8 cellular contexts compared by ENCODE assay signal in genomic region chr17:61583242-61583641, GRCh38. TPM values are rescaled to one million over a fixed set of nuclear protein-coding genes. Genes with fewer than 3 reads are reported as not detected.
A peak's percentile ranks its signal among the peaks of the same experiment; 100 is the strongest.
DNase-seq lines count a peak whose midpoint lies in the region; ATAC-seq and TF ChIP-seq lines count a peak whose summit lies in the region.

No MANE protein-coding gene starts in this region.

- no peak for TF ChIP-seq EP300 in tibial nerve (IDR thresholded peaks at IDR 0.05)

- H3K27ac ChIP-seq in DOHH2 (ENCODE audit: low read depth, low read length) (no peak overlapping the region), IMR-90 (ENCODE audit: insufficient read depth, low read length) (no peak overlapping the region), tibial nerve (no peak overlapping the region)

- no peak overlapping the region for H3K4me3 Mint-ChIP-seq in T-cell
- H3K4me3 Mint-ChIP-seq in activated CD4-positive, alpha-beta memory T cell treated with anti-CD3 and anti-CD28 coated beads for 36 hours = no peak overlapping the region

- CTCF ChIA-PET in IMR-90 (lab: Yijun Ruan, JAX) = interaction anchor here (0.6 to 1.1 kb wide), 5 partner anchors 29 to 253 kb away, joined by 3 to 5 read pairs (median 3); no protein-coding TSS in a partner anchor
- CTCF ChIA-PET in T-cell (lab: Charles Lee) = interaction anchor here in 1 of 2 donors (0.5 to 0.7 kb wide), 3 partner anchors 130 to 863 kb away, joined by 3 read pairs; no protein-coding TSS in a partner anchor
- CTCF ChIA-PET in activated CD4-positive, alpha-beta memory T cell treated with anti-CD3 and anti-CD28 coated beads for 36 hours (lab: Charles Lee) = interaction anchor here (1.0 to 1.2 kb wide), 3 partner anchors 169 to 171 kb away, joined by 3 to 4 read pairs (median 3); no protein-coding TSS in a partner anchor

- H3K79me1 ChIP-seq in IMR-90 (ENCODE audit: low read depth in 1 of 2, low read length in 2 of 2) = no peaks in the 10 kb centered on the region

- no peak overlapping the region for H3K4me2 ChIP-seq in DOHH2 (ENCODE audit: low read length)
- H3K4me2 ChIP-seq in IMR-90 (ENCODE audit: low read depth, low read length) = no peak overlapping the region

- TF ChIP-seq POLR2A in IMR-90 (IDR thresholded peaks at IDR 0.05; ENCODE audit: low read depth, low read length) (no peak), tibial nerve (IDR thresholded peaks at IDR 0.05) (no peak)

- H4K91ac ChIP-seq in IMR-90 (ENCODE audit: insufficient read depth, low read depth, low read length) = no peak overlapping the region

- WGBS in IMR-90 (ENCODE audit: extremely low coverage in 2 of 2, insufficient read length in 1 of 2), 2 experiments = no CpG with 5 or more reads among the region's 3 CpGs
- WGBS in tibial nerve, 2 donors = 58 to 60% methylated on average over 3 of the region's 3 CpGs

- ATAC-seq in IMR-90 (ENCODE audit: low read depth) (peak; percentile 88), SK-N-SH treated with all-trans-retinoic acid at 6 μM for 48 hours (peak; percentile 99), left lobe of liver (peak; percentile 62), GM18868 (IDR thresholded peaks at IDR 0.05; ENCODE audit: unreplicated experiment) (no peak), T-cell (replicated peaks in 1 of 4) (no peak)

- no peaks in the 10 kb centered on the region for H3K9me2 ChIP-seq in DOHH2 (replicated peaks; ENCODE audit: control insufficient read depth, low read length)

- H3K27me3 ChIP-seq in DOHH2 (ENCODE audit: control insufficient read depth, low read length) (peaks cover 8% of the 10 kb centered on the region; the same call in 1 of the 2 replicates), IMR-90 (ENCODE audit: control insufficient read depth, insufficient read depth, low read length) (peaks cover 3% of the 10 kb centered on the region), tibial nerve (peaks cover 0 to 4% of the 10 kb centered on the region in 2 donors)

- H2BK5ac ChIP-seq in IMR-90 (ENCODE audit: low read depth, low read length, poor library complexity, severe bottlenecking) = no peak overlapping the region

- peak; percentile 83 for DNase-seq in IMR-90
- DNase-seq in left lobe of liver (ENCODE audit: low spot score) = no peak
- no peak for DNase-seq in tibial nerve (ENCODE audit: low spot score in 2 of 2)
- DNase-seq in T-cell = no peak
- DNase-seq in activated CD4-positive, alpha-beta memory T cell treated with anti-CD3 and anti-CD28 coated beads for 36 hours = no peak

- H3K27ac Mint-ChIP-seq in T-cell = no peak overlapping the region
- no peak overlapping the region for H3K27ac Mint-ChIP-seq in activated CD4-positive, alpha-beta memory T cell treated with anti-CD3 and anti-CD28 coated beads for 36 hours

- no peak overlapping the region for H3K18ac ChIP-seq in IMR-90 (ENCODE audit: low read depth, low read length)

- intact Hi-C loops in IMR-90 (cut with micrococcal nuclease) = no loop called here
- intact Hi-C loops in activated CD4-positive, alpha-beta memory T cell treated with anti-CD3 and anti-CD28 coated beads for 36 hours (cut with micrococcal nuclease) = no loop called here

- no peak overlapping the region for H3K4ac ChIP-seq in IMR-90 (ENCODE audit: low read depth, low read length)

- H3K4me1 ChIP-seq in DOHH2 (ENCODE audit: control insufficient read depth, low read length) = peaks cover 11% of the 10 kb centered on the region
- peaks cover 7% of the 10 kb centered on the region; the same call in 1 of the 2 replicates for H3K4me1 ChIP-seq in IMR-90 (ENCODE audit: control insufficient read depth, insufficient read depth, low read length)
- H3K4me1 ChIP-seq in tibial nerve = no peaks in the 10 kb centered on the region

- H3F3A ChIP-seq in DOHH2 (ENCODE audit: control insufficient read depth, insufficient read depth) = no peaks in the 10 kb centered on the region

- no peaks in the 10 kb centered on the region for H3K9me3 Mint-ChIP-seq in T-cell
- no peaks in the 10 kb centered on the region for H3K9me3 Mint-ChIP-seq in activated CD4-positive, alpha-beta memory T cell treated with anti-CD3 and anti-CD28 coated beads for 36 hours

- dilution Hi-C loops in IMR-90 (cut with HindIII; ENCODE audit: low sequenced_read_pairs, unreplicated experiment) = no loop called here

- no TSS peak for BruUV-seq in IMR-90 (replicated peaks; lab: Mats Ljungman, UMichigan)

- no peak overlapping the region for H2AFZ ChIP-seq in IMR-90 (replicated peaks; ENCODE audit: low read length, poor library complexity)

- peak; percentile 38; the same call in 1 of the 2 replicates for TF ChIP-seq RAD21 in IMR-90 (IDR thresholded peaks at IDR 0.05; ENCODE audit: low read length)

- no peak overlapping the region for H2AK5ac ChIP-seq in IMR-90 (ENCODE audit: low read depth, low read length)

- POLR2A ChIA-PET in IMR-90 (lab: Charles Lee; ENCODE audit: unreplicated experiment) (no interaction called here), T-cell (lab: Charles Lee) (no interaction called here)
- POLR2A ChIA-PET in activated CD4-positive, alpha-beta memory T cell treated with anti-CD3 and anti-CD28 coated beads for 36 hours (lab: Charles Lee) = no interaction called here

- in situ Hi-C loops in IMR-90 (cut with MboI; ENCODE audit: low sequenced_read_pairs) = no loop called here

- H3K9me3 ChIP-seq in DOHH2 (ENCODE audit: control insufficient read depth, insufficient read depth, low read length) (no peaks in the 10 kb centered on the region), IMR-90 (ENCODE audit: control insufficient read depth, insufficient read depth, low read length) (no peaks in the 10 kb centered on the region), tibial nerve (no peaks in the 10 kb centered on the region)

- no peak overlapping the region for H3K14ac ChIP-seq in IMR-90 (replicated peaks; ENCODE audit: low read depth, low read length)

- H3K9me1 ChIP-seq in IMR-90 (ENCODE audit: insufficient read depth, low read length) = peaks cover 3% of the 10 kb centered on the region; the same call in 1 of the 2 replicates

- no peaks in the 10 kb centered on the region for H3K4me1 Mint-ChIP-seq in T-cell
- no peaks in the 10 kb centered on the region for H3K4me1 Mint-ChIP-seq in activated CD4-positive, alpha-beta memory T cell treated with anti-CD3 and anti-CD28 coated beads for 36 hours (ENCODE audit: low read depth)

- H3K4me3 ChIP-seq in DOHH2 (ENCODE audit: low read length) = no peak overlapping the region
- no peak overlapping the region for H3K4me3 ChIP-seq in IMR-90 (ENCODE audit: insufficient read depth, low read depth, low read length)
- H3K4me3 ChIP-seq in tibial nerve = no peak overlapping the region

- H2BK15ac ChIP-seq in IMR-90 (ENCODE audit: low read depth, low read length) = no peak overlapping the region

- no peak overlapping the region for H3K23ac ChIP-seq in IMR-90 (ENCODE audit: low read depth, low read length)

- H2AK9ac ChIP-seq in IMR-90 (replicated peaks; ENCODE audit: low read depth, low read length, poor library complexity) = no peak overlapping the region

- no peak overlapping the region for H2BK20ac ChIP-seq in IMR-90 (ENCODE audit: low read depth, low read length)

- H3K36me3 ChIP-seq in DOHH2 (ENCODE audit: control insufficient read depth, low read length) (no peaks in the 10 kb centered on the region), IMR-90 (ENCODE audit: control insufficient read depth, insufficient read depth, low read length) (no peaks in the 10 kb centered on the region), tibial nerve (no peaks in the 10 kb centered on the region)

- TF ChIP-seq CTCF in DOHH2 (IDR thresholded peaks at IDR 0.05; ENCODE audit: low read depth, low read length, poor library complexity, severe bottlenecking) (peak; percentile 53), IMR-90 (conservative IDR thresholded peaks at IDR 0.05; ENCODE audit: low read depth, low read length) (peak; percentile 45), tibial nerve (IDR thresholded peaks at IDR 0.05) (no peak)

- peaks cover 18 to 27% of the 10 kb centered on the region in 2 donors for H3K27me3 Mint-ChIP-seq in T-cell
- H3K27me3 Mint-ChIP-seq in activated CD4-positive, alpha-beta memory T cell treated with anti-CD3 and anti-CD28 coated beads for 36 hours = peaks cover 13% of the 10 kb centered on the region

- H4K20me1 ChIP-seq in DOHH2 (ENCODE audit: control insufficient read depth, insufficient read depth, low read depth, low read length) (no peaks in the 10 kb centered on the region), IMR-90 (ENCODE audit: insufficient read depth, low read length) (no peaks in the 10 kb centered on the region)

- no peak overlapping the region for H2BK120ac ChIP-seq in IMR-90 (ENCODE audit: low read depth, low read length)

- H3K36me3 Mint-ChIP-seq in T-cell = no peaks in the 10 kb centered on the region
- no peaks in the 10 kb centered on the region for H3K36me3 Mint-ChIP-seq in activated CD4-positive, alpha-beta memory T cell treated with anti-CD3 and anti-CD28 coated beads for 36 hours

- no peaks in the 10 kb centered on the region for H3K79me2 ChIP-seq in DOHH2 (ENCODE audit: control insufficient read depth, low read length)

- no peak overlapping the region for H3K56ac ChIP-seq in IMR-90 (ENCODE audit: extremely low read depth, insufficient read depth, low read length)

- no peak overlapping the region for H4K8ac ChIP-seq in IMR-90 (ENCODE audit: low read depth in 2 of 2, low read length in 2 of 2)

- no peak overlapping the region for H3K9ac ChIP-seq in IMR-90 (ENCODE audit: low read depth, low read length)

- H4K5ac ChIP-seq in IMR-90 (ENCODE audit: low read depth, low read length) = no peak overlapping the region

TF ChIP-seq in IMR-90, 13 proteins besides CTCF, POLR2A, EP300 and RAD21 (continues in another document):
- TF ChIP-seq RFX5 (IDR thresholded peaks at IDR 0.05; ENCODE audit: low read depth, low read length) = no peak
- TF ChIP-seq SMC3 (IDR thresholded peaks at IDR 0.05; ENCODE audit: low read depth, low read length) = peak; percentile 47; the same call in 1 of the 2 replicates

TF ChIP-seq in SK-N-SH treated with all-trans-retinoic acid at 6 μM for 48 hours, 23 proteins besides CTCF, POLR2A, EP300 and RAD21 (continues in another document):
- TF ChIP-seq TOX (CRISPR knock-in tag; IDR thresholded peaks at IDR 0.05; ENCODE audit: borderline replicate concordance) (no peak), GLIS3 (CRISPR knock-in tag; IDR thresholded peaks at IDR 0.05) (no peak)

RNA-seq across cellular contexts. Expression of gene NACA2, which starts 7.8 kb away (rescaled TPM):
- total RNA-seq in IMR-90 (2012; rRNA removed) (not detected in 2 replicates), left lobe of liver (not detected), tibial nerve (not detected), T-cell (not detected)
- not detected in 2 replicates for polyA plus RNA-seq in IMR-90 (2012; rRNA removed)
- polyA plus RNA-seq in IMR-90 (2012; cell fraction: cytosol; rRNA removed) = not detected in 2 replicates
- polyA plus RNA-seq in IMR-90 (2012; cell fraction: nucleus; rRNA removed; ENCODE audit: low replicate concordance) = not detected in 2 replicates
- total RNA-seq in activated CD4-positive, alpha-beta memory T cell treated with anti-CD3 and anti-CD28 coated beads for 36 hours = not detected

Comparison
In these comparisons a context has a peak if more than half of its experiments do, and no peak if none do; other contexts are left out.
1. CTCF ChIP-seq: peak in DOHH2 (single experiment) and IMR-90 (single experiment); none in tibial nerve (0 of 5).
2. ATAC-seq: peak in IMR-90 (single experiment), SK-N-SH treated with all-trans-retinoic acid at 6 μM for 48 hours (single experiment) and left lobe of liver (single experiment); none in GM18868 (single experiment) and T-cell (0 of 4).